In genomic region chr3:194007598-194008337, GRCh38 we compare ENCODE assay signal across 14 cellular contexts.
"Had no signal": no experiment of that assay in that cellular context is flagged by ENCODE, and none has a peak within 500 bp of the region (broad histone marks: within the 10 kb centered on the region; RNA-seq: fewer than 3 reads in every experiment).

No MANE protein-coding gene starts in this region.

- H3K27me3 ChIP-seq: sigmoid colon, upper lobe of left lung had no signal

- H2AFZ ChIP-seq: parathyroid adenoma had no signal

- H3K9me3 ChIP-seq: neutrophil, sigmoid colon, spleen, upper lobe of left lung had no signal

- H3K79me2 ChIP-seq: parathyroid adenoma had no signal

- H3K4me3 Mint-ChIP-seq: activated CD4-positive, alpha-beta memory T cell treated with anti-CD3 and anti-CD28 coated beads, Interleukin-2, amount 10 ng/mL, durations not matched to agents 7 days and 5 days; activated T-cell treated with anti-CD3 and anti-CD28 coated beads, Interleukin-2, amount 50 U/mL, for 24 hours; naive thymus-derived CD4-positive, alpha-beta T cell; stimulated activated naive CD8-positive, alpha-beta T cell treated with anti-CD3 and anti-CD28 coated beads, Interleukin-15, amount 100 ng/mL, for 72 hours had no signal

- H3K4me3 ChIP-seq: dorsolateral prefrontal cortex, sigmoid colon, spleen, upper lobe of left lung had no signal

- H3K27ac Mint-ChIP-seq: activated CD4-positive, alpha-beta memory T cell treated with anti-CD3 and anti-CD28 coated beads, Interleukin-2, amount 10 ng/mL, durations not matched to agents 7 days and 5 days; activated T-cell treated with anti-CD3 and anti-CD28 coated beads, Interleukin-2, amount 50 U/mL, for 24 hours; naive thymus-derived CD4-positive, alpha-beta T cell; stimulated activated naive CD8-positive, alpha-beta T cell treated with anti-CD3 and anti-CD28 coated beads, Interleukin-15, amount 100 ng/mL, for 72 hours had no signal

- DNase-seq: activated CD4-positive, alpha-beta memory T cell treated with anti-CD3 and anti-CD28 coated beads, Interleukin-2, amount 10 ng/mL, durations not matched to agents 7 days and 5 days; activated effector memory CD4-positive, alpha-beta T cell treated with Interleukin-2 at 50 U/mL for 16 hours; activated naive CD4-positive, alpha-beta T cell treated with anti-CD3 and anti-CD28 coated beads, Interleukin-2, amount 50 U/mL, for 16 hours; activated T-cell treated with anti-CD3 and anti-CD28 coated beads, Interleukin-2, amount 50 U/mL, for 24 hours; dorsolateral prefrontal cortex; mammary epithelial cell; naive thymus-derived CD4-positive, alpha-beta T cell; sigmoid colon; spleen; stimulated activated naive CD8-positive, alpha-beta T cell treated with anti-CD3 and anti-CD28 coated beads, Interleukin-15, amount 100 ng/mL, for 72 hours; WERI-Rb-1 had no signal

- H3K36me3 ChIP-seq: neutrophil, sigmoid colon, spleen, upper lobe of left lung, WERI-Rb-1 had no signal

- H3K36me3 Mint-ChIP-seq: naive thymus-derived CD4-positive, alpha-beta T cell had no signal

- H3K9me3 Mint-ChIP-seq: activated CD4-positive, alpha-beta memory T cell treated with anti-CD3 and anti-CD28 coated beads, Interleukin-2, amount 10 ng/mL, durations not matched to agents 7 days and 5 days; activated T-cell treated with anti-CD3 and anti-CD28 coated beads, Interleukin-2, amount 50 U/mL, for 24 hours; naive thymus-derived CD4-positive, alpha-beta T cell; stimulated activated naive CD8-positive, alpha-beta T cell treated with anti-CD3 and anti-CD28 coated beads, Interleukin-15, amount 100 ng/mL, for 72 hours had no signal

- H3K27ac ChIP-seq: dorsolateral prefrontal cortex, neutrophil, parathyroid adenoma, sigmoid colon, spleen, upper lobe of left lung, WERI-Rb-1 had no signal

- H3K9ac ChIP-seq: parathyroid adenoma had no signal
